1 cellular context compared by ENCODE assay signal in the genomic region with DNA sequence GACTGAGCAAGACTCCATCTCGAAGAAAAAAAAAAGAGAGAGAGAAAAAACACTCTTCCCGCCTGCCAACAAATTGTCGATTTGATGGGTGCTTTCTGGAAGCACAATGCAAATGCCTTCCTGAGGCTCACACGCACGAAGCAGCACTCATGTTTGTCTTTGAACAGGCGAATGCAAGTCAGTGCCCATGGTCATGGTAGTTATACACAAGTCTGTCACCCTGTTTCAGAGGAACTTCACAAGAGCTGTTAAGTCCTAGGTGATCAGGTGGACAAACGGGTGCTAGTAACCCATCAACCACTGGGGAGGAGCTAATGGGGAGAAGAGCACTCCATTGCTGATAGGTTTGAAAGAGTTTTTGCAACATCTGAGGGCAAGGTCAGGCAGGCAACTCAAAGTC.
TF ChIP-seq lines count a peak whose summit lies in the region.

No MANE protein-coding gene starts in this region.

TF ChIP-seq in H1, 55 proteins besides CTCF, POLR2A, EP300 and RAD21:
- no peak for TF ChIP-seq CHD1 (IDR thresholded peaks at IDR 0.05; ENCODE audit: low read depth, low read length)
- no peak for TF ChIP-seq GTF2F1 (IDR thresholded peaks at IDR 0.05; ENCODE audit: borderline replicate concordance, low read depth, low read length)
- no peak for TF ChIP-seq KDM1A (IDR thresholded peaks at IDR 0.05; ENCODE audit: borderline replicate concordance, low read length)
- TF ChIP-seq EGR1 (IDR thresholded peaks at IDR 0.05; ENCODE audit: borderline replicate concordance, low read depth, low read length): no peak
- no peak for TF ChIP-seq SIX5 (IDR thresholded peaks at IDR 0.05; ENCODE audit: low read depth, low read length)
- TF ChIP-seq POU5F1 (IDR thresholded peaks at IDR 0.05; ENCODE audit: low read depth, low read length): no peak
- TF ChIP-seq YY1 (IDR thresholded peaks at IDR 0.05; ENCODE audit: low read depth, low read length): no peak
- no peak for TF ChIP-seq SAP30 (IDR thresholded peaks at IDR 0.05; ENCODE audit: insufficient read depth, insufficient replicate concordance, low read length)
- TF ChIP-seq KDM5A (IDR thresholded peaks at IDR 0.05; ENCODE audit: low read length): no peak
- no peak for TF ChIP-seq SIN3A (conservative IDR thresholded peaks at IDR 0.05 in 1 of 2, IDR thresholded peaks at IDR 0.05 in 1 of 2; ENCODE audit: low read depth in 1 of 2, low read length in 2 of 2)
- TF ChIP-seq SP1 (IDR thresholded peaks at IDR 0.05; ENCODE audit: low read depth, low read length): no peak
